9 cellular contexts compared by ENCODE assay signal in genomic region chr18:31657823-31658669, GRCh38. TPM values are rescaled to one million over a fixed set of nuclear protein-coding genes. Genes with fewer than 3 reads are reported as not detected.
DNase-seq lines count a peak whose midpoint lies in the region; ATAC-seq lines count a peak whose summit lies in the region.
"Had no signal": no experiment of that assay in that cellular context is flagged by ENCODE, and none has a peak within 500 bp of the region (broad histone marks: within the 10 kb centered on the region; RNA-seq: fewer than 3 reads in every experiment).

No MANE protein-coding gene starts in this region.

- peaks cover 22 to 35% of the 10 kb centered on the region in 2 donors for H3K4me1 Mint-ChIP-seq in natural killer cell treated with Interleukin-12 subunit alpha and Interleukin-12 subunit beta and Interleukin-15 and Interleukin-18, amount 100 ng/mL, for 72 hours (ENCODE audit: low read depth in 2 of 2)

- peak overlapping the region; percentile 68 for H3K4me3 Mint-ChIP-seq in natural killer cell treated with Interleukin-12 subunit alpha and Interleukin-12 subunit beta and Interleukin-15 and Interleukin-18, amount 100 ng/mL, for 72 hours

- H3K36me3 Mint-ChIP-seq in natural killer cell treated with Interleukin-12 subunit alpha and Interleukin-12 subunit beta and Interleukin-15 and Interleukin-18, amount 100 ng/mL, for 72 hours = no peaks in the 10 kb centered on the region

- DNase-seq in activated T-cell treated with anti-CD3 and anti-CD28 coated beads for 48 hours (ENCODE audit: low read depth) (peak; percentile 43), NCI-H510A (lab: John Stamatoyannopoulos, UW) (peak; percentile 55), cortex of kidney (lab: John Stamatoyannopoulos, UW) (no peak), amygdala (lab: John Stamatoyannopoulos, UW) (no peak)
- DNase-seq in activated T-cell treated with anti-CD3 and anti-CD28 coated beads, Interleukin-2, amount 50 U/mL, for 1 hour = no peak
- DNase-seq in natural killer cell treated with Interleukin-12 subunit alpha and Interleukin-12 subunit beta and Interleukin-15 and Interleukin-18, amount 100 ng/mL, for 72 hours (ENCODE audit: low spot score) = no peak
- no peak for DNase-seq in central memory CD4-positive, alpha-beta T cell
- DNase-seq: DND-41 had no signal

- peak overlapping the region; percentile 73 to 91 for H3K27ac Mint-ChIP-seq in natural killer cell treated with Interleukin-12 subunit alpha and Interleukin-12 subunit beta and Interleukin-15 and Interleukin-18, amount 100 ng/mL, for 72 hours

- H3K9me3 Mint-ChIP-seq in natural killer cell treated with Interleukin-12 subunit alpha and Interleukin-12 subunit beta and Interleukin-15 and Interleukin-18, amount 100 ng/mL, for 72 hours = no peaks in the 10 kb centered on the region

- peak; percentile 72 for ATAC-seq in HG02981 (IDR thresholded peaks at IDR 0.05; ENCODE audit: unreplicated experiment)
- peak; percentile 69 to 82 for ATAC-seq in natural killer cell treated with Interleukin-12 subunit alpha and Interleukin-12 subunit beta and Interleukin-15 and Interleukin-18, amount 100 ng/mL, for 72 hours

- H3K27me3 Mint-ChIP-seq in natural killer cell treated with Interleukin-12 subunit alpha and Interleukin-12 subunit beta and Interleukin-15 and Interleukin-18, amount 100 ng/mL, for 72 hours = no peaks in the 10 kb centered on the region

RNA-seq across cellular contexts. Expression of gene B4GALT6, which starts 26.3 kb away (rescaled TPM):
- 10 to 100 TPM in 1 of 2 donors, 1 to 10 TPM in 1; 2.3 to 23.6 TPM for total RNA-seq in natural killer cell treated with Interleukin-12 subunit alpha and Interleukin-12 subunit beta and Interleukin-15 and Interleukin-18, amount 100 ng/mL, for 72 hours

Comparison
In these comparisons a context has a peak if more than half of its experiments do, and no peak if none do; other contexts are left out.
1. DNase-seq: peak in activated T-cell treated with anti-CD3 and anti-CD28 coated beads for 48 hours (single experiment) and NCI-H510A (single experiment); none in activated T-cell treated with anti-CD3 and anti-CD28 coated beads, Interleukin-2, amount 50 U/mL, for 1 hour (single experiment), natural killer cell treated with Interleukin-12 subunit alpha and Interleukin-12 subunit beta and Interleukin-15 and Interleukin-18, amount 100 ng/mL, for 72 hours (single experiment), central memory CD4-positive, alpha-beta T cell (single experiment), cortex of kidney (single experiment) and amygdala (0 of 56).